In the genomic region with DNA sequence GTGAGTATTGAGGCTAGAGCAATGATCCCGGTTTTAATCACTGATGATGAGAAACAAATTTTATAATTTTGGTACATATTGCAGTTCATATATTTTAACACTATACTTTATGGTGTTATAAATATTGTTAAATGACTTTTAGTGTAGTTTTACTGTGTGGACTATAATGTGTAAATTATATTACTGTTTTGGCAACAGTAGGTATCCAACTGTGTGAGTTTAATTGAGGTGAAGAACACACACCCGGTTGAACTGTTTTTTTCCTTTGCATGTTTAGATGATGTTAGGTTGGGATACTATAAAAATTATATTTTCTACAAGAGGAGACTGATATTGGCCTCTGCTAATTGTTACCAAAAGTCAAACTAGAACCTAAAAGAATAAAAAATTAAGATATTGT, we compare ENCODE assay signal across 1 cellular context.
TF ChIP-seq lines count a peak whose summit lies in the region.

No MANE protein-coding gene starts in this region.

TF ChIP-seq in A549, 52 proteins besides CTCF, POLR2A, EP300 and RAD21 (continued from another document):
- no peak for TF ChIP-seq HES2 (IDR thresholded peaks at IDR 0.05)
- TF ChIP-seq ZC3H11A (IDR thresholded peaks at IDR 0.05), result no peak
- TF ChIP-seq PBX3 (IDR thresholded peaks at IDR 0.05), result no peak
- TF ChIP-seq, protein P1, sequence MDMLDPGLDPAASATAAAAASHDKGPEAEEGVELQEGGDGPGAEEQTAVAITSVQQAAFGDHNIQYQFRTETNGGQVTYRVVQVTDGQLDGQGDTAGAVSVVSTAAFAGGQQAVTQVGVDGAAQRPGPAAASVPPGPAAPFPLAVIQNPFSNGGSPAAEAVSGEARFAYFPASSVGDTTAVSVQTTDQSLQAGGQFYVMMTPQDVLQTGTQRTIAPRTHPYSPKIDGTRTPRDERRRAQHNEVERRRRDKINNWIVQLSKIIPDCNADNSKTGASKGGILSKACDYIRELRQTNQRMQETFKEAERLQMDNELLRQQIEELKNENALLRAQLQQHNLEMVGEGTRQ (IDR thresholded peaks at IDR 0.05), result no peak
